In the genomic region with DNA sequence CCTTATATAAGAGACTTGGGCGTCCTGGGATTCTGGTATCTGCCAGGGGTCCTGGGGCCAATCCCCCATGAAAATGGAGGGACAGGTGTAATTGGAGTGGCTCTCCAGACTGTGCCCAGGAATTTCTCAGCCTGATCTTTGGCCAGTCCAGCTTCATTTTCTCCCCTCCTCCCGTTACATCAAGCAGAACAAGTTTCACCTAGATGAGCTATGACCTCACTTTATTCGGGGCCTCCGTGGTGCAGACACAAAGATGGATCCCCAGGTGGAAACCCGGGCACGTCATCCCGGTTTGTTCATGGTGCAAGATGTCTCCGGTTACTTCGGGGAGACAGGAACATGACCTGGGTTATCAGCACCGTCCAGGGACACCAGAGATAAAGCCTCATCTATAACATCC, we compare ENCODE assay signal across 19 cellular contexts. TPM values are rescaled to one million over a fixed set of nuclear protein-coding genes. Genes with fewer than 3 reads are reported as not detected.
A peak's percentile ranks its signal among the peaks of the same experiment; 100 is the strongest.
DNase-seq lines count a peak whose midpoint lies in the region; ATAC-seq and TF ChIP-seq lines count a peak whose summit lies in the region.
"Had no signal": no experiment of that assay in that cellular context is flagged by ENCODE, and none has a peak within 500 bp of the region (broad histone marks: within the 10 kb centered on the region; RNA-seq: fewer than 3 reads in every experiment).

No MANE protein-coding gene starts in this region.

- intact Hi-C loops in Right ventricle myocardium inferior (cut with DNase I), result no loop called here

- H3K4me3 Mint-ChIP-seq in central memory CD8-positive, alpha-beta T cell, result peak overlapping the region; percentile 66
- no peak overlapping the region for H3K4me3 Mint-ChIP-seq in stimulated activated memory B cell treated with anti-CD40 and anti-IgM and Interleukin-4, amounts not matched to agents 10 μg/mL and 1 μg/mL and 100 μg/mL, for 72 hours

- no peaks in the 10 kb centered on the region for H3K9me3 ChIP-seq in right atrium auricular region
- H3K9me3 ChIP-seq in Peyer's patch, result no peaks in the 10 kb centered on the region
- H3K9me3 ChIP-seq: gastroesophageal sphincter, thoracic aorta had no signal

- H3K27ac ChIP-seq in right atrium auricular region (no peak overlapping the region), Peyer's patch (peak overlapping the region in 3 of 4 donors; percentile 54 to 68 (median 55))
- H3K27ac ChIP-seq: cardiac muscle cell, thoracic aorta, VCaP had no signal

- TF ChIP-seq CTCF in right atrium auricular region (IDR thresholded peaks at IDR 0.05), result no peak
- no peak for TF ChIP-seq CTCF in Peyer's patch (IDR thresholded peaks at IDR 0.05)

- peaks cover 43% of the 10 kb centered on the region for H3K4me1 Mint-ChIP-seq in central memory CD8-positive, alpha-beta T cell
- peaks cover 53% of the 10 kb centered on the region for H3K4me1 Mint-ChIP-seq in stimulated activated memory B cell treated with anti-CD40 and anti-IgM and Interleukin-4, amounts not matched to agents 10 μg/mL and 1 μg/mL and 100 μg/mL, for 72 hours

- H3K4me3 ChIP-seq in right atrium auricular region (no peak overlapping the region), Peyer's patch (no peak overlapping the region)
- H3K4me3 ChIP-seq: cardiac muscle cell, gastroesophageal sphincter, thoracic aorta had no signal

- DNase-seq in Right ventricle myocardium inferior (ENCODE audit: missing footprints) (peak; percentile 1), right atrium auricular region (ENCODE audit: low spot score) (no peak), Peyer's patch (no peak), DMS153 (lab: John Stamatoyannopoulos, UW) (no peak), NCI-H69 (lab: John Stamatoyannopoulos, UW) (no peak), CD1c-positive myeloid dendritic cell (ENCODE audit: extremely low spot score) (no peak)
- no peak for DNase-seq in central memory CD8-positive, alpha-beta T cell (ENCODE audit: low spot score in 2 of 2)
- DNase-seq: amniotic stem cell, Calu3, Kasumi-1, NCI-H1105, NCI-H2107, NCI-H524, SW 1271 had no signal

- H3K4me1 ChIP-seq in right atrium auricular region (peaks cover 0 to 17% of the 10 kb centered on the region in 2 donors), Peyer's patch (peaks cover 0 to 45% (median 25%) of the 10 kb centered on the region in 4 donors)

- H3K27me3 Mint-ChIP-seq in central memory CD8-positive, alpha-beta T cell, result no peaks in the 10 kb centered on the region
- no peaks in the 10 kb centered on the region for H3K27me3 Mint-ChIP-seq in stimulated activated memory B cell treated with anti-CD40 and anti-IgM and Interleukin-4, amounts not matched to agents 10 μg/mL and 1 μg/mL and 100 μg/mL, for 72 hours

- TF ChIP-seq POLR2A in Peyer's patch (IDR thresholded peaks at IDR 0.05), result no peak

- no peaks in the 10 kb centered on the region for H3K9me3 Mint-ChIP-seq in central memory CD8-positive, alpha-beta T cell
- no peaks in the 10 kb centered on the region for H3K9me3 Mint-ChIP-seq in stimulated activated memory B cell treated with anti-CD40 and anti-IgM and Interleukin-4, amounts not matched to agents 10 μg/mL and 1 μg/mL and 100 μg/mL, for 72 hours

- peak overlapping the region; percentile 87 for H3K27ac Mint-ChIP-seq in central memory CD8-positive, alpha-beta T cell (ENCODE audit: low read depth)
- peak overlapping the region; percentile 45 for H3K27ac Mint-ChIP-seq in stimulated activated memory B cell treated with anti-CD40 and anti-IgM and Interleukin-4, amounts not matched to agents 10 μg/mL and 1 μg/mL and 100 μg/mL, for 72 hours

- no peak for ATAC-seq in Right ventricle myocardium inferior
- no peak for ATAC-seq in central memory CD8-positive, alpha-beta T cell (replicated peaks; ENCODE audit: extremely low read depth, poor library complexity, severe bottlenecking)
- no peak for ATAC-seq in stimulated activated memory B cell treated with anti-CD40 and anti-IgM and Interleukin-4, amounts not matched to agents 10 μg/mL and 1 μg/mL and 100 μg/mL, for 72 hours
- ATAC-seq: gastroesophageal sphincter had no signal

- peaks cover 8% of the 10 kb centered on the region for H3K36me3 Mint-ChIP-seq in central memory CD8-positive, alpha-beta T cell (ENCODE audit: insufficient read depth)
- no peaks in the 10 kb centered on the region for H3K36me3 Mint-ChIP-seq in stimulated activated memory B cell treated with anti-CD40 and anti-IgM and Interleukin-4, amounts not matched to agents 10 μg/mL and 1 μg/mL and 100 μg/mL, for 72 hours

- H3K36me3 ChIP-seq in right atrium auricular region (no peaks in the 10 kb centered on the region), Peyer's patch (no peaks in the 10 kb centered on the region)
- H3K36me3 ChIP-seq: cardiac muscle cell, gastroesophageal sphincter, thoracic aorta had no signal

- H3K27me3 ChIP-seq in right atrium auricular region (no peaks in the 10 kb centered on the region), Peyer's patch (no peaks in the 10 kb centered on the region)
- H3K27me3 ChIP-seq: cardiac muscle cell, gastroesophageal sphincter had no signal

RNA-seq across cellular contexts. Expression of gene ABR, which starts 20.7 kb away (rescaled TPM):
- total RNA-seq in Right ventricle myocardium inferior (147 TPM), right atrium auricular region (100 to 1,000 TPM in 1 of 2 donors, 10 to 100 TPM in 1; 94.9 to 116 TPM), Peyer's patch (100 to 1,000 TPM; 220 to 753 (median 440) TPM)

Comparison
In these comparisons a context has a peak if more than half of its experiments do, and no peak if none do; other contexts are left out.
1. H3K27ac ChIP-seq: peak in Peyer's patch (3 of 4); none in right atrium auricular region (0 of 2).